Comparison of ENCODE assay signal across 10 cellular contexts in genomic region chr17:17567631-17568030, GRCh38. TPM values are rescaled to one million over a fixed set of nuclear protein-coding genes. Genes with fewer than 3 reads are reported as not detected.
DNase-seq lines count a peak whose midpoint lies in the region; ATAC-seq, FAIRE-seq and TF ChIP-seq lines count a peak whose summit lies in the region.
"Had no signal": no experiment of that assay in that cellular context is flagged by ENCODE, and none has a peak within 500 bp of the region (broad histone marks: within the 10 kb centered on the region; RNA-seq: fewer than 3 reads in every experiment).

No MANE protein-coding gene starts in this region.

- H3K27ac ChIP-seq in dorsolateral prefrontal cortex (peak overlapping the region in 34 of 59 donors; percentile 1 to 77 (median 52)), small intestine (ENCODE audit: low read depth in 1 of 2, low read length in 1 of 2) (no peak overlapping the region)
- H3K27ac ChIP-seq: SK-N-MC had no signal

- 59 to 74% (median 63%) methylated on average over 7 of the region's 7 CpGs for WGBS in small intestine, 3 donors

- no peak for TF ChIP-seq POLR2A in GM18505 (IDR thresholded peaks at IDR 0.05; ENCODE audit: borderline replicate concordance, extremely low read depth, insufficient read depth, insufficient read length)

- no peak for ATAC-seq in left colon
- ATAC-seq in GM18505 (IDR thresholded peaks at IDR 0.05; ENCODE audit: unreplicated experiment) = no peak
- ATAC-seq in GM18907 (IDR thresholded peaks at IDR 0.05; ENCODE audit: unreplicated experiment) = no peak

- no peaks in the 10 kb centered on the region for H3K27me3 ChIP-seq in dorsolateral prefrontal cortex
- H3K27me3 ChIP-seq in small intestine (ENCODE audit: control insufficient read depth in 2 of 2, insufficient read depth in 2 of 2, low read length in 2 of 2) = no peaks in the 10 kb centered on the region

- H3K9me3 ChIP-seq in small intestine (ENCODE audit: control insufficient read depth, low read depth) = no peaks in the 10 kb centered on the region

- intact Hi-C loops in dorsolateral prefrontal cortex (cut with DNase I) = loop anchor here (2.0 to 5.0 kb wide), 3 partner anchors 71 to 211 kb away; partner anchors contain the start of gene RASD1 (in 1 of the 2)
- intact Hi-C loops in left colon (cut with DNase I, micrococcal nuclease) = loop anchor here in 1 of 2 donors (10.0 kb wide), 1 partner anchor 63 kb away; no protein-coding TSS in a partner anchor

- no peak for TF ChIP-seq CTCF in dorsolateral prefrontal cortex (IDR thresholded peaks at IDR 0.05 in 54 of 56, conservative IDR thresholded peaks at IDR 0.05 in 2 of 56; ENCODE audit: low read depth in 1 of 56, partially characterized antibody in 56 of 56)
- TF ChIP-seq CTCF in GM10266 (IDR thresholded peaks at IDR 0.05; ENCODE audit: control insufficient read depth, insufficient read depth, low read depth, missing control alignments) = no peak

- H3K4me3 ChIP-seq in dorsolateral prefrontal cortex (no peak overlapping the region), small intestine (ENCODE audit: low read depth in 1 of 2, low read length in 2 of 2) (no peak overlapping the region)
- H3K4me3 ChIP-seq: SK-N-MC, skin epidermis had no signal

- H3K36me3 ChIP-seq in small intestine (ENCODE audit: control insufficient read depth in 2 of 2, insufficient read depth in 2 of 2, low read length in 2 of 2) = no peaks in the 10 kb centered on the region

- H3K4me1 ChIP-seq in small intestine (ENCODE audit: control insufficient read depth in 2 of 2, insufficient read depth in 1 of 2, low read depth in 1 of 2, low read length in 1 of 2) = peaks cover 0 to 8% of the 10 kb centered on the region in 2 donors

- FAIRE-seq in small intestine (lab: Jason Lieb, UNC) = no peak

- DNase-seq in NCI-H2196 treated with DMSO at 0.1 percent for 48 hours (lab: John Stamatoyannopoulos, UW; ENCODE audit: unreplicated experiment) (peak; percentile 53), dorsolateral prefrontal cortex (peak in 9 of 10 donors; percentile 52 to 91 (median 65)), left colon (peak; percentile 31 to 43), superior temporal gyrus (ENCODE audit: extremely low spot score) (peak; percentile 46), small intestine (no peak), GM10266 (ENCODE audit: extremely low spot score) (no peak)

RNA-seq across cellular contexts. Expression of gene PEMT, which starts 23.9 kb away (rescaled TPM):
- total RNA-seq in dorsolateral prefrontal cortex (10 to 100 TPM; 11.4 to 41.9 (median 24.7) TPM), left colon (10 to 100 TPM; 13.8 to 18.6 TPM)
- polyA plus RNA-seq in small intestine = 10 to 100 TPM; 32.0 to 42.0 (median 33.5) TPM

Comparison
In these comparisons a context has a peak if more than half of its experiments do, and no peak if none do; other contexts are left out.
1. DNase-seq: peak in NCI-H2196 treated with DMSO at 0.1 percent for 48 hours (single experiment), dorsolateral prefrontal cortex (9 of 10), left colon (2 of 2) and superior temporal gyrus (single experiment); none in small intestine (single experiment) and GM10266 (single experiment).
2. H3K27ac ChIP-seq: peak in dorsolateral prefrontal cortex (34 of 59); none in small intestine (0 of 2).